14 cellular contexts compared by ENCODE assay signal in the genomic region with DNA sequence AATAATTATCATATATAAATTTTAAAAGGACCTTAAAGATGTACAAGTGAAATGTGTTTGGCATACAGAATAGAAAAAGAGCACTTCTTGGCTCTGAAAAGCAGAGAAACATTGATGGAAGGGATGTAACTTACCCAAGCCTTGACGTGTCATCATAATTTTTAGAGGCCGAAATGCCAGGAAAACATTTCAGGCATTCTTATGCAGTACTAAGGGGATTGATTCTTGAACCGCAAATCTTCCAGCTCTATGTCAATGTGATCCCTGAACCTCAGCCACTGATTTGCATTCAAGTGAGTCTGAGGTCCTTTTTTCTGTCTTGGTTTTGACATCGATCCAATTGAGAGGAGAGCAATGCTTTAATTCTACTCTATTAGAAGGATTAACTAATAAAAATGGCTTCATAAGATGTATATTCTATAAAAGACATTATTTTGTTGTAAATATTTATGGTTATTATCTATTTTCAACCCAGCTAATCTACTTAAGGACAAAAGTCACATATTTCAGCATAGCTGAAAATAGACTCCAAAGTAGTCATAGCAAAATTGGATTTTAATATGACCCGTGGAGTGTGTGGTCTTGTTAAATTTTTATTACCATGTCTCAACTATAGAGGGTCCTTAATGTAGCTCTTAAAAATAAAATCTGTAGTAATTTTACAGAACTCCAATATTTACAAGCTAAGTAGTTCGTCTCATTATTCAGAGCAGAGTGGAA.
"Had no signal": no experiment of that assay in that cellular context is flagged by ENCODE, and none has a peak within 500 bp of the region (broad histone marks: within the 10 kb centered on the region; RNA-seq: fewer than 3 reads in every experiment).

No MANE protein-coding gene starts in this region.

- H3K27ac ChIP-seq: coronary artery, hepatocyte, neutrophil, sigmoid colon, stomach, thoracic aorta, transverse colon had no signal

- H3K9me3 ChIP-seq: neutrophil, thoracic aorta, transverse colon had no signal

- H3K4me3 ChIP-seq: coronary artery, hepatocyte, sigmoid colon, stomach, thoracic aorta, transverse colon had no signal

- H3K27ac Mint-ChIP-seq: endodermal cell; naive thymus-derived CD8-positive, alpha-beta T cell had no signal

- H3K4me3 Mint-ChIP-seq: endodermal cell; naive thymus-derived CD8-positive, alpha-beta T cell had no signal

- DNase-seq: effector CD4-positive, alpha-beta T cell; endodermal cell; left colon; posterior cingulate gyrus; sigmoid colon; stimulated activated CD4-positive, alpha-beta T cell treated with anti-CD3 and anti-CD28 coated beads, Interleukin-12 subunit alpha, Interleukin-12 subunit beta, amount 100 ng/mL, for 4 hours; stomach; substantia nigra; transverse colon had no signal

- H3K79me2 ChIP-seq: hepatocyte had no signal

- H3K4me1 Mint-ChIP-seq: naive thymus-derived CD8-positive, alpha-beta T cell had no signal

- ATAC-seq: naive thymus-derived CD8-positive, alpha-beta T cell had no signal

- H3K36me3 ChIP-seq: neutrophil, sigmoid colon, stomach, thoracic aorta, transverse colon had no signal

- H2AFZ ChIP-seq: hepatocyte had no signal

- H3K4me1 ChIP-seq: sigmoid colon, stomach, transverse colon had no signal

- H3K27me3 ChIP-seq: hepatocyte, sigmoid colon, stomach, transverse colon had no signal

- H3K4me2 ChIP-seq: hepatocyte had no signal
